In the genomic region with DNA sequence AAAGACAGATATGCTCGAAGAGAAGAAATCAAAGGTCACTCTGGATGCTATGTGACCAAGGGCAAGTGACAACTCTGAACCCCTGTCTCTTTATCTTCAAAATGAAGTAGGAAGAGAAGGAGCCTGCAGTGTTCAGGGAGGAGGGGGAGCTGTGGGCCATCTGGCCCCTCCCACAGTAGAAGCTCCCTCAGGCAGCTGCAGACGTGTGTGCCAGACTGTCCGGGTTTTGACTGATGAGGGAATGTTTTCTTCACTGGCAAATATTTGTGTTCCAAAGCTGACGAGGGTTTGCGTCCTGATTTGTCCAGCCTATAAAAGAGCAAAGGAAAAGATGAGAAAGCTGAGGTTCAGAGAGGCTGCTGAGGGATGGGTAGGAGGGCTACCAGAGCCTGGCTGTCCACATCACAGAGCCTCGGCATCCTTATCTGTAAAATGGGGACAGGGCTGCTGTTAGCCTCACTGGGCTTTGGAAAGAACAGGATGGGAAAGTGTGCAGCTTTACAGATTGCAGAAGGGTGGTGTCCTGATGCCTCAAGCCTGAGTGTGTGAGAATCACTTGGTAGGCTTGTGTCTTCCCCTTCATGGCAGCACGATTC, we compare ENCODE assay signal across 20 cellular contexts. TPM values are rescaled to one million over a fixed set of nuclear protein-coding genes. Genes with fewer than 3 reads are reported as not detected.
DNase-seq lines count a peak whose midpoint lies in the region; ATAC-seq, FAIRE-seq and TF ChIP-seq lines count a peak whose summit lies in the region.
"Had no signal": no experiment of that assay in that cellular context is flagged by ENCODE, and none has a peak within 500 bp of the region (broad histone marks: within the 10 kb centered on the region; RNA-seq: fewer than 3 reads in every experiment).

No MANE protein-coding gene starts in this region.

- H3K9me3 ChIP-seq in body of pancreas (no peaks in the 10 kb centered on the region), tibial nerve (no peaks in the 10 kb centered on the region)
- H3K9me3 ChIP-seq: left lung, thoracic aorta had no signal

- DNase-seq in DMS79 (lab: John Stamatoyannopoulos, UW) (peak; percentile 52), NCI-H69 (lab: John Stamatoyannopoulos, UW) (peak; percentile 59), body of pancreas (peak in 3 of 4 donors; percentile 34 to 42 (median 34)), urothelium cell line (ENCODE audit: low spot score) (no peak), NCI-H226 (no peak), tibial nerve (ENCODE audit: low spot score in 2 of 2) (no peak), hippocampal formation (lab: John Stamatoyannopoulos, UW) (no peak)
- DNase-seq: activated CD4-positive, alpha-beta T cell treated with anti-CD3 and anti-CD28 coated beads for 1 hour; activated effector memory CD4-positive, alpha-beta T cell treated with anti-CD3 and anti-CD28 coated beads, Interleukin-2, amount 50 U/mL, for 16 hours; foreskin keratinocyte; left lung; NCI-H526 had no signal

- FAIRE-seq in urothelium cell line (lab: Jason Lieb, UNC) = no peak
- FAIRE-seq: astrocyte, colon, D721Med, endothelial cell of umbilical vein, RCC 7860 had no signal

- H3K36me3 ChIP-seq in body of pancreas (replicated peaks in 1 of 2; ENCODE audit: insufficient read depth in 1 of 2, low read depth in 2 of 2) (no peaks in the 10 kb centered on the region), tibial nerve (no peaks in the 10 kb centered on the region)
- H3K36me3 ChIP-seq: left lung, thoracic aorta had no signal

- TF ChIP-seq POLR2A in body of pancreas (IDR thresholded peaks at IDR 0.05) = no peak
- TF ChIP-seq POLR2A in tibial nerve (IDR thresholded peaks at IDR 0.05) = no peak

- no peaks in the 10 kb centered on the region for H3K27me3 ChIP-seq in body of pancreas
- H3K27me3 ChIP-seq in tibial nerve = peaks cover 0 to 10% of the 10 kb centered on the region in 2 donors
- H3K27me3 ChIP-seq: foreskin keratinocyte had no signal

- no peak for ATAC-seq in body of pancreas
- ATAC-seq: foreskin keratinocyte, left lung had no signal

- WGBS in body of pancreas, 2 donors = 18 to 32% methylated on average over 7 of the region's 7 CpGs
- WGBS in tibial nerve, 2 donors = 34 to 41% methylated on average over 7 of the region's 7 CpGs

- TF ChIP-seq EP300 in tibial nerve (IDR thresholded peaks at IDR 0.05) = no peak

- H3K4me3 ChIP-seq in body of pancreas (no peak overlapping the region), tibial nerve (no peak overlapping the region)
- H3K4me3 ChIP-seq: left lung, skin epidermis, thoracic aorta had no signal

- intact Hi-C loops in body of pancreas (cut with DNase I) = no loop called here

- H3K27ac ChIP-seq in 22Rv1 (peak overlapping the region; percentile 75), body of pancreas (no peak overlapping the region), tibial nerve (no peak overlapping the region)
- H3K27ac ChIP-seq: foreskin keratinocyte, left lung, skin epidermis, thoracic aorta had no signal

- H3K4me1 ChIP-seq in body of pancreas (peaks cover 23% of the 10 kb centered on the region), tibial nerve (peaks cover 0 to 22% (median 4%) of the 10 kb centered on the region in 4 donors)
- H3K4me1 ChIP-seq: foreskin keratinocyte had no signal

- TF ChIP-seq CTCF in 22Rv1 (IDR thresholded peaks at IDR 0.05) = no peak
- no peak for TF ChIP-seq CTCF in body of pancreas (IDR thresholded peaks at IDR 0.05)
- TF ChIP-seq CTCF in tibial nerve (IDR thresholded peaks at IDR 0.05) = no peak

RNA-seq across cellular contexts. Expression of a gene that starts 1.8 kb away (rescaled TPM):
- total RNA-seq in body of pancreas (under 1 TPM; 0.26 to 0.33 TPM), tibial nerve (under 1 TPM in 2 of 4 donors, not detected in 2; 0.20 to 0.66 TPM)

Comparison
In these comparisons a context has a peak if more than half of its experiments do, and no peak if none do; other contexts are left out.
1. DNase-seq: peak in DMS79 (single experiment), NCI-H69 (single experiment) and body of pancreas (3 of 4); none in urothelium cell line (single experiment), NCI-H226 (single experiment), tibial nerve (0 of 2) and hippocampal formation (0 of 2).